Comparison of ENCODE assay signal across 13 cellular contexts in genomic region chr11:33344611-33345010, GRCh38. TPM values are rescaled to one million over a fixed set of nuclear protein-coding genes. Genes with fewer than 3 reads are reported as not detected.
DNase-seq lines count a peak whose midpoint lies in the region; ATAC-seq and TF ChIP-seq lines count a peak whose summit lies in the region.
"Had no signal": no experiment of that assay in that cellular context is flagged by ENCODE, and none has a peak within 500 bp of the region (broad histone marks: within the 10 kb centered on the region; RNA-seq: fewer than 3 reads in every experiment).

No MANE protein-coding gene starts in this region.

- H2AFZ ChIP-seq in GM23248 (no peak overlapping the region), neural cell (ENCODE audit: low read depth, low read length) (no peak overlapping the region)

- H3K27ac Mint-ChIP-seq in endodermal cell, result no peak overlapping the region
- H3K27ac Mint-ChIP-seq: activated T-cell treated with anti-CD3 and anti-CD28 coated beads, Interleukin-2, amount 50 U/mL, for 24 hours; IgD-negative memory B cell had no signal

- H3K4me2 ChIP-seq in GM23248 (ENCODE audit: unreplicated experiment), result no peak overlapping the region
- H3K4me2 ChIP-seq in neural cell (ENCODE audit: low read length), result no peak overlapping the region
- no peak overlapping the region for H3K4me2 ChIP-seq in mesendoderm (ENCODE audit: low read length)

- no peak overlapping the region for H2BK5ac ChIP-seq in mesendoderm (ENCODE audit: low read length)

- no peak overlapping the region for H2BK15ac ChIP-seq in mesendoderm (replicated peaks; ENCODE audit: low read depth)

- H3K56ac ChIP-seq in mesendoderm (ENCODE audit: low read length), result no peak overlapping the region

- ATAC-seq in HG03354 (IDR thresholded peaks at IDR 0.05; ENCODE audit: poor library complexity, severe bottlenecking, unreplicated experiment), result no peak
- ATAC-seq: naive thymus-derived CD8-positive, alpha-beta T cell had no signal

- peak; percentile 28 for TF ChIP-seq RAD21 in neural cell (conservative IDR thresholded peaks at IDR 0.05)

- H4K5ac ChIP-seq in mesendoderm (ENCODE audit: low read length), result no peak overlapping the region

- no peaks in the 10 kb centered on the region for H3K79me1 ChIP-seq in mesendoderm (ENCODE audit: low read length)

- H3K9me3 ChIP-seq in GM23248 (ENCODE audit: low read depth), result no peaks in the 10 kb centered on the region
- H3K9me3 ChIP-seq in endodermal cell (ENCODE audit: control insufficient read depth, low read length), result no peaks in the 10 kb centered on the region
- no peaks in the 10 kb centered on the region for H3K9me3 ChIP-seq in neural cell (ENCODE audit: low read length)
- H3K9me3 ChIP-seq: suprapubic skin had no signal

- DNase-seq in GM23248 (peak; percentile 30), NCI-H69 (lab: John Stamatoyannopoulos, UW) (peak; percentile 30), endodermal cell (no peak), anterior cingulate cortex (lab: John Stamatoyannopoulos, UW) (no peak), mesendoderm (no peak), coronary artery (ENCODE audit: low spot score) (no peak)
- DNase-seq: activated T-cell treated with anti-CD3 and anti-CD28 coated beads, Interleukin-2, amount 50 U/mL, for 24 hours; naive thymus-derived CD8-positive, alpha-beta T cell; NCI-H2227 treated with DMSO at 0.1 percent for 48 hours had no signal

- H3K79me2 ChIP-seq in GM23248 (ENCODE audit: insufficient read depth) (peaks cover 91% of the 10 kb centered on the region), neural cell (replicated peaks; ENCODE audit: insufficient read depth, low read length) (no peaks in the 10 kb centered on the region), mesendoderm (ENCODE audit: control insufficient read depth, insufficient read depth, low read length) (no peaks in the 10 kb centered on the region)

- H3K4me1 ChIP-seq in GM23248 (ENCODE audit: insufficient read depth) (no peaks in the 10 kb centered on the region), endodermal cell (ENCODE audit: control insufficient read depth, insufficient read depth, low read length) (no peaks in the 10 kb centered on the region), mesendoderm (ENCODE audit: control insufficient read depth, low read depth, low read length) (no peaks in the 10 kb centered on the region)
- H3K4me1 ChIP-seq: suprapubic skin had no signal

- H3K27ac ChIP-seq in GM23248 (no peak overlapping the region), endodermal cell (ENCODE audit: low read depth, low read length) (no peak overlapping the region), neural cell (ENCODE audit: low read length) (no peak overlapping the region), mesendoderm (ENCODE audit: low read depth, low read length) (no peak overlapping the region), coronary artery (no peak overlapping the region)
- H3K27ac ChIP-seq: suprapubic skin had no signal

- no peak overlapping the region for H2BK120ac ChIP-seq in mesendoderm (ENCODE audit: low read depth, low read length)

- H3K27me3 ChIP-seq in GM23248 (replicated peaks; ENCODE audit: insufficient read depth) (no peaks in the 10 kb centered on the region), endodermal cell (ENCODE audit: control insufficient read depth, insufficient read depth, low read length, poor library complexity, severe bottlenecking) (no peaks in the 10 kb centered on the region), neural cell (ENCODE audit: insufficient read depth, low read depth, low read length) (no peaks in the 10 kb centered on the region), mesendoderm (ENCODE audit: insufficient read depth, low read length, poor library complexity) (no peaks in the 10 kb centered on the region)
- H3K27me3 ChIP-seq: suprapubic skin had no signal

- 57 to 58% methylated on average over 2 of the region's 2 CpGs for WGBS in GM23248 (ENCODE audit: low coverage in 1 of 2, low lambda C conversion rate in 2 of 2, missing lambda C conversion rate in 2 of 2), 2 experiments
- WGBS in endodermal cell (ENCODE audit: insufficient coverage in 1 of 2, insufficient read length in 1 of 2), 2 experiments, result 80% methylated on average over 1 of the region's 2 CpGs
- no CpG with 5 or more reads among the region's 2 CpGs for WGBS in mesendoderm (ENCODE audit: extremely low coverage, insufficient coverage, low lambda C conversion rate)

- peak; percentile 35 for TF ChIP-seq CTCF in endodermal cell (conservative IDR thresholded peaks at IDR 0.05)
- peak; percentile 38 for TF ChIP-seq CTCF in neural cell (IDR thresholded peaks at IDR 0.05; ENCODE audit: poor library complexity, severe bottlenecking)
- no peak for TF ChIP-seq CTCF in coronary artery (IDR thresholded peaks at IDR 0.05)

- H3K9ac ChIP-seq in GM23248, result no peak overlapping the region
- H3K9ac ChIP-seq in endodermal cell (ENCODE audit: extremely low read depth, low read length, poor library complexity, severe bottlenecking), result no peak overlapping the region
- no peak overlapping the region for H3K9ac ChIP-seq in neural cell (ENCODE audit: low read length)
- H3K9ac ChIP-seq in mesendoderm (ENCODE audit: low read length), result no peak overlapping the region

- H3K36me3 ChIP-seq in GM23248 (ENCODE audit: low read depth) (peaks cover 86% of the 10 kb centered on the region), endodermal cell (ENCODE audit: control insufficient read depth, insufficient read depth, low read length) (peaks cover 70% of the 10 kb centered on the region), neural cell (ENCODE audit: insufficient read depth, low read length) (peaks cover 5% of the 10 kb centered on the region), mesendoderm (ENCODE audit: control insufficient read depth, insufficient read depth, low read length) (no peaks in the 10 kb centered on the region)

- no peak overlapping the region for H2AK5ac ChIP-seq in mesendoderm (ENCODE audit: low read length)

- H3F3A ChIP-seq in GM23248 (ENCODE audit: insufficient read depth) (peaks cover 9% of the 10 kb centered on the region), neural cell (ENCODE audit: insufficient read depth, low read length, poor library complexity, severe bottlenecking) (no peaks in the 10 kb centered on the region)

- H3K4me3 Mint-ChIP-seq in endodermal cell, result no peak overlapping the region
- H3K4me3 Mint-ChIP-seq: activated T-cell treated with anti-CD3 and anti-CD28 coated beads, Interleukin-2, amount 50 U/mL, for 24 hours; IgD-negative memory B cell; naive thymus-derived CD8-positive, alpha-beta T cell had no signal

- no peak overlapping the region for H3K4me3 ChIP-seq in GM23248
- no peak overlapping the region for H3K4me3 ChIP-seq in endodermal cell (ENCODE audit: low read length)
- no peak overlapping the region for H3K4me3 ChIP-seq in neural cell (ENCODE audit: low read length)
- no peak overlapping the region for H3K4me3 ChIP-seq in mesendoderm (ENCODE audit: low read length)
- no peak overlapping the region for H3K4me3 ChIP-seq in coronary artery
- H3K4me3 ChIP-seq: suprapubic skin had no signal

- H3K36me3 Mint-ChIP-seq in endodermal cell (ENCODE audit: low read depth), result peaks cover 38% of the 10 kb centered on the region

- in situ Hi-C loops in GM23248 (cut with MboI), result no loop called here

- no peak overlapping the region for H3K18ac ChIP-seq in mesendoderm (ENCODE audit: low read length)

- H3K4me1 Mint-ChIP-seq in endodermal cell, result no peaks in the 10 kb centered on the region

- H3K9me2 ChIP-seq in GM23248 (ENCODE audit: insufficient read depth) (no peaks in the 10 kb centered on the region), neural cell (ENCODE audit: insufficient read depth, low read length) (no peaks in the 10 kb centered on the region)

- H3K4ac ChIP-seq in mesendoderm (ENCODE audit: low read depth, low read length), result no peak overlapping the region

- no peak overlapping the region for H4K8ac ChIP-seq in mesendoderm (ENCODE audit: low read depth, low read length)

- no peaks in the 10 kb centered on the region for H3K9me3 Mint-ChIP-seq in endodermal cell
- H3K9me3 Mint-ChIP-seq: activated T-cell treated with anti-CD3 and anti-CD28 coated beads, Interleukin-2, amount 50 U/mL, for 24 hours; IgD-negative memory B cell; naive thymus-derived CD8-positive, alpha-beta T cell had no signal

- TF ChIP-seq EP300 in neural cell (conservative IDR thresholded peaks at IDR 0.05; ENCODE audit: poor library complexity, severe bottlenecking), result no peak

- H3K23ac ChIP-seq in mesendoderm (ENCODE audit: low read length), result no peak overlapping the region

- H4K20me1 ChIP-seq in GM23248 (ENCODE audit: insufficient read depth), result no peaks in the 10 kb centered on the region
- H4K20me1 ChIP-seq in neural cell (ENCODE audit: insufficient read depth), result no peaks in the 10 kb centered on the region

- no peaks in the 10 kb centered on the region for H3K27me3 Mint-ChIP-seq in endodermal cell (ENCODE audit: insufficient read depth)
- H3K27me3 Mint-ChIP-seq: activated T-cell treated with anti-CD3 and anti-CD28 coated beads, Interleukin-2, amount 50 U/mL, for 24 hours; IgD-negative memory B cell; naive thymus-derived CD8-positive, alpha-beta T cell had no signal

TF ChIP-seq in neural cell, 6 proteins besides CTCF, POLR2A, EP300 and RAD21 (continues in another document):
- peak; percentile 32 for TF ChIP-seq SMC3 (conservative IDR thresholded peaks at IDR 0.05; ENCODE audit: poor library complexity)

RNA-seq across cellular contexts. Expression of gene KIAA1549L, which starts 31.3 kb away (rescaled TPM):
- 29.9 and 35.3 TPM in 2 replicates for total RNA-seq in GM23248 (2014; rRNA removed; shearing (Covaris generic))
- polyA plus RNA-seq in GM23248 (2016; fragmentation: Nextera tagmentation; extraction: Ambion mirVana) (6.3 and 6.9 TPM in 2 replicates), neural cell (13.2 and 14.4 TPM in 2 replicates)
- total RNA-seq in endodermal cell, result 1 to 10 TPM; 1.6 to 3.2 TPM
- 8.2 TPM for polyA plus RNA-seq in endodermal cell (2013, experiment 1 of 2)
- polyA plus RNA-seq in endodermal cell (2013, experiment 2 of 2), result 7.9 TPM
- 67.9 and 77.4 TPM in 2 replicates for polyA minus RNA-seq in neural cell
- polyA plus RNA-seq in mesendoderm (2013, experiment 1 of 2), result 0.77 TPM
- 0.76 TPM for polyA plus RNA-seq in mesendoderm (2013, experiment 2 of 2)
- total RNA-seq: naive thymus-derived CD8-positive, alpha-beta T cell had no signal
- polyA plus RNA-seq: IgD-negative memory B cell had no signal

Comparison
In these comparisons a context has a peak if more than half of its experiments do, and no peak if none do; other contexts are left out.
1. DNase-seq: peak in GM23248 (single experiment) and NCI-H69 (single experiment); none in endodermal cell (single experiment), anterior cingulate cortex (0 of 58), mesendoderm (single experiment) and coronary artery (single experiment).